Comparison of ENCODE assay signal across 8 cellular contexts in the genomic region with DNA sequence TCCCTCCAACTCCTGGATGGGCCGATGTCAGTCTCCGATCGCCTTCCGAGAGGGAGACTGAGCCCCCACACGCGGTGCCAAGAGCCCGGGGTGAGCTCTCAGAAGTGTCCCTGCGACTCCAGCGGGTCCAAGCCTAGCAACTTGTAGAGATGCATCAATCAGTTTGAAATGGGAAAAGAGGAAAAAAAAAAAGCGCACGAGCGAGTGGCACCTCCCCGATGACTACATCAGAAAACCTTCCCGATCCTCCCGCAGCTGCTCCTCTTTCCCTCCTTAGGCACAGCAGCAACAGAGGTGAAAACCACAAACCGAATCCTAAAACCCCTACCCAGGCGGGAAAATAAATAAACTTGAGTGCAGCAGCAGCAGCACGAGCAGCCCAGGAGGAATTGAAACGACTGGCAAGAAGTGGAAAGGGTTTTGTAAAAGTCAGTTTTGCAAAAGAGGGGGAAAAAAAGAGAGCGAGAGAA. TPM values are rescaled to one million over a fixed set of nuclear protein-coding genes. Genes with fewer than 3 reads are reported as not detected.
DNase-seq lines count a peak whose midpoint lies in the region; ATAC-seq and TF ChIP-seq lines count a peak whose summit lies in the region.

No MANE protein-coding gene starts in this region.

- no peak for TF ChIP-seq CTCF in HCT116 (IDR thresholded peaks at IDR 0.05 in 2 of 3, conservative IDR thresholded peaks at IDR 0.05 in 1 of 3; ENCODE audit: borderline replicate concordance in 1 of 3, insufficient read depth in 1 of 3, low read depth in 2 of 3, low read length in 2 of 3)

- no peaks in the 10 kb centered on the region for H3K9me3 Mint-ChIP-seq in CD4-positive, alpha-beta memory T cell

- H4K20me1 ChIP-seq in HCT116 (ENCODE audit: insufficient read depth), result no peaks in the 10 kb centered on the region

- no peak for TF ChIP-seq RAD21 in HCT116 (IDR thresholded peaks at IDR 0.05; ENCODE audit: low read depth)

- H3K9me2 ChIP-seq in HCT116 (ENCODE audit: insufficient read depth), result no peaks in the 10 kb centered on the region

- RAD21 ChIA-PET in HCT116 (lab: Charles Lee; ENCODE audit: low non-redundant PET in 1 of 2, low total read pairs in 2 of 2, uncharacterized antibody in 2 of 2, unreplicated experiment in 2 of 2), result interaction anchor here in 1 of 2 experiments (0.6 kb wide), 1 partner anchor 1007 kb away, joined by 4 read pairs; no protein-coding TSS in a partner anchor

- no peak overlapping the region for H3K27ac ChIP-seq in CD4-positive, alpha-beta memory T cell (ENCODE audit: low read depth, low read length)
- H3K27ac ChIP-seq in HCT116 (ENCODE audit: low read depth, low read length), result no peak overlapping the region
- H3K27ac ChIP-seq in layer of hippocampus (ENCODE audit: low read depth, low read length), result peak overlapping the region; percentile 52
- peak overlapping the region; percentile 92 for H3K27ac ChIP-seq in subcutaneous abdominal adipose tissue (ENCODE audit: low read depth, low read length)

- H3K36me3 ChIP-seq in CD4-positive, alpha-beta memory T cell (ENCODE audit: insufficient read depth, low read length), result no peaks in the 10 kb centered on the region
- H3K36me3 ChIP-seq in HCT116 (ENCODE audit: control insufficient read depth in 1 of 2, insufficient read depth in 2 of 2, low read length in 2 of 2) (no peaks in the 10 kb centered on the region), subcutaneous abdominal adipose tissue (ENCODE audit: control insufficient read depth in 5 of 5, insufficient read depth in 5 of 5, low read length in 5 of 5) (no peaks in the 10 kb centered on the region)

- peak overlapping the region; percentile 70 to 87 (median 84) for H3K4me3 Mint-ChIP-seq in CD4-positive, alpha-beta memory T cell

- no peaks in the 10 kb centered on the region for H3K79me2 ChIP-seq in HCT116 (ENCODE audit: insufficient read depth, low read length)

- H3K27me3 Mint-ChIP-seq in CD4-positive, alpha-beta memory T cell, result peaks cover 50% of the 10 kb centered on the region in 2 donors

- TF ChIP-seq POLR2A in HCT116 (IDR thresholded peaks at IDR 0.05; ENCODE audit: borderline replicate concordance, extremely low read depth, insufficient read depth, insufficient read length), result no peak

- ATAC-seq in HCT116 (0 out of 2 replicates have a peak, but pooled peaks have one; percentile 0), left lobe of liver (no peak)

- BruUV-seq in HCT116 (replicated peaks; lab: Mats Ljungman, UMichigan), result no TSS peak

- intact Hi-C loops in CD4-positive, alpha-beta memory T cell (cut with micrococcal nuclease), result no loop called here
- intact Hi-C loops in HCT116 (cut with micrococcal nuclease), result loop anchor here (2.0 to 10.0 kb wide), 5 partner anchors 99 to 1549 kb away; no protein-coding TSS in a partner anchor

- peak overlapping the region; percentile 97 for H3K4me2 ChIP-seq in HCT116 (ENCODE audit: low read length)

- peaks cover 28% of the 10 kb centered on the region for H3K4me1 ChIP-seq in CD4-positive, alpha-beta memory T cell (ENCODE audit: insufficient read depth, low read length)
- H3K4me1 ChIP-seq in HCT116 (ENCODE audit: control insufficient read depth in 1 of 2, insufficient read depth in 2 of 2, low read length in 2 of 2) (peaks cover 8 to 36% of the 10 kb centered on the region in 2 experiments; a peak in 3 of 4 replicates), subcutaneous abdominal adipose tissue (ENCODE audit: control insufficient read depth in 5 of 5, insufficient read depth in 5 of 5, low read length in 5 of 5) (peaks cover 0 to 52% (median 47%) of the 10 kb centered on the region in 5 donors)

- POLR2A ChIA-PET in CD4-positive, alpha-beta memory T cell (lab: Charles Lee; ENCODE audit: partially characterized antibody), result interaction anchor here (0.6 kb wide), 1 partner anchor 1367 kb away, joined by 3 read pairs; no protein-coding TSS in a partner anchor
- POLR2A ChIA-PET in HCT116 (lab: Charles Lee), result no interaction called here

- no peaks in the 10 kb centered on the region for H3K36me3 Mint-ChIP-seq in CD4-positive, alpha-beta memory T cell

- CTCF ChIA-PET in CD4-positive, alpha-beta memory T cell (lab: Charles Lee; ENCODE audit: partially characterized antibody), result no interaction called here
- CTCF ChIA-PET in HCT116 (lab: Charles Lee), result interaction anchor here (1.1 kb wide), 1 partner anchor 423 kb away, joined by 3 read pairs; no protein-coding TSS in a partner anchor

- no peak overlapping the region for H3K27ac Mint-ChIP-seq in CD4-positive, alpha-beta memory T cell

- 0 out of 2 replicates have a peak overlapping the region, but pooled peaks have one; percentile 18 for H3K9ac ChIP-seq in HCT116 (ENCODE audit: low read length)
- peak overlapping the region; percentile 63 to 91 (median 64) for H3K9ac ChIP-seq in subcutaneous abdominal adipose tissue (ENCODE audit: low read length in 5 of 5)

- peaks cover 14 to 38% (median 30%) of the 10 kb centered on the region in 4 donors for H3K4me1 Mint-ChIP-seq in CD4-positive, alpha-beta memory T cell

- H2AFZ ChIP-seq in HCT116 (ENCODE audit: low read depth, low read length, poor library complexity, severe bottlenecking), result peak overlapping the region; percentile 75

- H3K4me3 ChIP-seq in CD4-positive, alpha-beta memory T cell (ENCODE audit: low read length in 2 of 2), result peak overlapping the region in 1 of 2 donors; percentile 31
- H3K4me3 ChIP-seq in HCT116 (replicated peaks in 1 of 2; ENCODE audit: low read depth in 1 of 2, low read length in 2 of 2) (peak overlapping the region; percentile 48 to 63), subcutaneous abdominal adipose tissue (ENCODE audit: low read depth in 1 of 5, low read length in 5 of 5) (peak overlapping the region; percentile 70 to 86 (median 80))

- no peak for DNase-seq in CD4-positive, alpha-beta memory T cell
- DNase-seq in HCT116 (ENCODE audit: low read depth, low spot score), result peak; percentile 47
- DNase-seq in NCI-H748 (lab: John Stamatoyannopoulos, UW; ENCODE audit: unreplicated experiment), result peak; percentile 83
- peak; percentile 53 for DNase-seq in brain pericyte (ENCODE audit: low read depth, low spot score)
- no peak for DNase-seq in left lobe of liver (ENCODE audit: low spot score)
- DNase-seq in CD1c-positive myeloid dendritic cell (ENCODE audit: extremely low spot score), result no peak

- peaks cover 24% of the 10 kb centered on the region for H3K27me3 ChIP-seq in CD4-positive, alpha-beta memory T cell (ENCODE audit: insufficient read depth, low read length)
- H3K27me3 ChIP-seq in HCT116 (ENCODE audit: insufficient read depth, low read length), result no peaks in the 10 kb centered on the region
- peaks cover 8% of the 10 kb centered on the region for H3K27me3 ChIP-seq in layer of hippocampus (ENCODE audit: control insufficient read depth, insufficient read depth, low read length)
- peaks cover 0 to 9% (median 0%) of the 10 kb centered on the region in 5 donors for H3K27me3 ChIP-seq in subcutaneous abdominal adipose tissue (ENCODE audit: control insufficient read depth in 5 of 5, insufficient read depth in 4 of 5, low read length in 5 of 5)

- no peaks in the 10 kb centered on the region for H3K9me3 ChIP-seq in CD4-positive, alpha-beta memory T cell (ENCODE audit: control insufficient read depth in 1 of 2, low read length in 2 of 2)
- H3K9me3 ChIP-seq in HCT116 (ENCODE audit: control insufficient read depth in 1 of 2, insufficient read depth in 1 of 2, low read depth in 1 of 2, low read length in 2 of 2), result no peaks in the 10 kb centered on the region
- H3K9me3 ChIP-seq in subcutaneous abdominal adipose tissue (ENCODE audit: control insufficient read depth in 5 of 5, low read length in 5 of 5), result no peaks in the 10 kb centered on the region

TF ChIP-seq in HCT116, 20 proteins besides CTCF, POLR2A, EP300 and RAD21:
- TF ChIP-seq EGR1 (IDR thresholded peaks at IDR 0.05; ENCODE audit: low read depth) (no peak), JUND (IDR thresholded peaks at IDR 0.05) (no peak), ZFX (IDR thresholded peaks at IDR 0.05) (no peak), CBX3 (IDR thresholded peaks at IDR 0.05; ENCODE audit: low read depth) (no peak), EZH2 (IDR thresholded peaks at IDR 0.05) (no peak), SP1 (IDR thresholded peaks at IDR 0.05; ENCODE audit: low read depth) (no peak), FOSL1 (IDR thresholded peaks at IDR 0.05; ENCODE audit: low read depth) (no peak), ZNF274 (IDR thresholded peaks at IDR 0.05; ENCODE audit: low read depth, low read length) (no peak), POLR2AphosphoS5 (IDR thresholded peaks at IDR 0.05; ENCODE audit: low read depth, low read length) (no peak), SIN3A (IDR thresholded peaks at IDR 0.05; ENCODE audit: low read depth) (no peak), ELF1 (IDR thresholded peaks at IDR 0.05; ENCODE audit: borderline replicate concordance, low read depth) (no peak), SRF (IDR thresholded peaks at IDR 0.05; ENCODE audit: low read depth) (no peak), EZH2phosphoT487 (IDR thresholded peaks at IDR 0.05; ENCODE audit: borderline replicate concordance) (no peak), CEBPB (IDR thresholded peaks at IDR 0.05; ENCODE audit: low read depth) (no peak)
- TF ChIP-seq, protein P1, sequence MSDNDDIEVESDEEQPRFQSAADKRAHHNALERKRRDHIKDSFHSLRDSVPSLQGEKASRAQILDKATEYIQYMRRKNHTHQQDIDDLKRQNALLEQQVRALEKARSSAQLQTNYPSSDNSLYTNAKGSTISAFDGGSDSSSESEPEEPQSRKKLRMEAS (IDR thresholded peaks at IDR 0.05), result no peak
- TF ChIP-seq, protein P2, sequence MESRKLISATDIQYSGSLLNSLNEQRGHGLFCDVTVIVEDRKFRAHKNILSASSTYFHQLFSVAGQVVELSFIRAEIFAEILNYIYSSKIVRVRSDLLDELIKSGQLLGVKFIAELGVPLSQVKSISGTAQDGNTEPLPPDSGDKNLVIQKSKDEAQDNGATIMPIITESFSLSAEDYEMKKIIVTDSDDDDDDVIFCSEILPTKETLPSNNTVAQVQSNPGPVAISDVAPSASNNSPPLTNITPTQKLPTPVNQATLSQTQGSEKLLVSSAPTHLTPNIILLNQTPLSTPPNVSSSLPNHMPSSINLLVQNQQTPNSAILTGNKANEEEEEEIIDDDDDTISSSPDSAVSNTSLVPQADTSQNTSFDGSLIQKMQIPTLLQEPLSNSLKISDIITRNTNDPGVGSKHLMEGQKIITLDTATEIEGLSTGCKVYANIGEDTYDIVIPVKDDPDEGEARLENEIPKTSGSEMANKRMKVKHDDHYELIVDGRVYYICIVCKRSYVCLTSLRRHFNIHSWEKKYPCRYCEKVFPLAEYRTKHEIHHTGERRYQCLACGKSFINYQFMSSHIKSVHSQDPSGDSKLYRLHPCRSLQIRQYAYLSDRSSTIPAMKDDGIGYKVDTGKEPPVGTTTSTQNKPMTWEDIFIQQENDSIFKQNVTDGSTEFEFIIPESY (IDR thresholded peaks at IDR 0.05; ENCODE audit: extremely low read depth, insufficient replicate concordance, low read length), result no peak
TF ChIP-seq in HCT116: peak in this region for 0.

RNA-seq across cellular contexts. Expression of a gene that starts 1.0 kb away (rescaled TPM):
- not detected for total RNA-seq in CD4-positive, alpha-beta memory T cell
- polyA plus RNA-seq in CD4-positive, alpha-beta memory T cell, result not detected
- total RNA-seq in HCT116 (2021; ENCODE audit: unreplicated experiment) (0.22 TPM), left lobe of liver (0.60 TPM)
- 0.04 and 0.08 TPM in 2 replicates for polyA plus RNA-seq in HCT116 (2012)

Comparison
In these comparisons a context has a peak if more than half of its experiments do, and no peak if none do; other contexts are left out.
1. DNase-seq: peak in HCT116 (single experiment), NCI-H748 (single experiment) and brain pericyte (single experiment); none in CD4-positive, alpha-beta memory T cell (0 of 5), left lobe of liver (single experiment) and CD1c-positive myeloid dendritic cell (single experiment).
2. H3K27ac ChIP-seq: peak in layer of hippocampus (single experiment) and subcutaneous abdominal adipose tissue (single experiment); none in CD4-positive, alpha-beta memory T cell (single experiment) and HCT116 (single experiment).